ENCODE assay signal across 20 cellular contexts in the genomic region with DNA sequence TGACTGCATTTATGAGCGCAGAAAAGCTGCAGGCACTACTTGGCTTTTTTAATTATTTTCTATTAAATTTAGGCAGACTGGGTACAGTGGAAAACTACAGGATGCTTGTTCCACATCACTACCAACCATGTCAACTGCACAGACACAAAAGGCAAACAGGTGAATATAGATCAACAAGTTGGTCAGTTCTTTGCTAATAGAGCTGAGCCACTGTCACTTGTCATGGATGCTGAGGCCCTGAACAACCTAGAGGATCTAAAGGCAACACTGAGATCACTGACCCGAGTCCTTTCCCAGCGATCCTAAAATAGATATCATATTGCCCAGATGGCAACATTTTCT. TPM values are rescaled to one million over a fixed set of nuclear protein-coding genes. Genes with fewer than 3 reads are reported as not detected.
A peak's percentile ranks its signal among the peaks of the same experiment; 100 is the strongest.
DNase-seq lines count a peak whose midpoint lies in the region; ATAC-seq and TF ChIP-seq lines count a peak whose summit lies in the region.
"Had no signal": no experiment of that assay in that cellular context is flagged by ENCODE, and none has a peak within 500 bp of the region (broad histone marks: within the 10 kb centered on the region; RNA-seq: fewer than 3 reads in every experiment).

No MANE protein-coding gene starts in this region.

- no peaks in the 10 kb centered on the region for H3K9me2 ChIP-seq in PC-9 (ENCODE audit: insufficient read depth)
- no peaks in the 10 kb centered on the region for H3K9me2 ChIP-seq in hepatocyte (replicated peaks; ENCODE audit: insufficient read depth)

- H3K4me1 ChIP-seq in Caco-2, result peaks cover 58% of the 10 kb centered on the region
- H3K4me1 ChIP-seq in PC-9 (replicated peaks; ENCODE audit: insufficient read depth), result peaks cover 37% of the 10 kb centered on the region
- peaks cover 37% of the 10 kb centered on the region for H3K4me1 ChIP-seq in hepatocyte (ENCODE audit: insufficient read depth)
- peaks cover 30% of the 10 kb centered on the region for H3K4me1 ChIP-seq in psoas muscle
- peaks cover 11% of the 10 kb centered on the region for H3K4me1 ChIP-seq in body of pancreas

- H3K27me3 Mint-ChIP-seq in Caco-2 (ENCODE audit: insufficient read depth, unreplicated experiment), result no peaks in the 10 kb centered on the region
- H3K27me3 Mint-ChIP-seq: activated CD4-positive, alpha-beta memory T cell treated with anti-CD3 and anti-CD28 coated beads for 36 hours; activated naive CD4-positive, alpha-beta T cell treated with anti-CD3 and anti-CD28 coated beads, Interleukin-2, amount 50 U/mL, for 24 hours had no signal

- DNase-seq in Caco-2 (no peak), PC-9 (no peak), hepatocyte (ENCODE audit: low spot score) (no peak), psoas muscle (no peak), RKO (ENCODE audit: low spot score) (no peak), body of pancreas (no peak)
- DNase-seq: activated CD4-positive, alpha-beta memory T cell treated with anti-CD3 and anti-CD28 coated beads for 36 hours; activated T-cell treated with anti-CD3 and anti-CD28 coated beads, Interleukin-2, amount 50 U/mL, for 1 hour; cortex of kidney; NCI-H1048; NCI-H524; SHP77 treated with DMSO at 0.1 percent for 48 hours; stimulated activated CD4-positive, alpha-beta T cell treated with anti-CD3 and anti-CD28 coated beads, Interleukin-12 subunit alpha, Interleukin-12 subunit beta, amount 100 ng/mL, for 4 hours had no signal

- H2AFZ ChIP-seq in PC-9 (no peak overlapping the region), hepatocyte (no peak overlapping the region)

- intact Hi-C loops in Caco-2 (cut with micrococcal nuclease; ENCODE audit: unreplicated experiment), result loop anchor here (1.0 to 10.0 kb wide), 3 partner anchors 7 to 288 kb away; partner anchors contain the start of genes EIF6 and SPAG4
- intact Hi-C loops in PC-9 (cut with micrococcal nuclease; ENCODE audit: unreplicated experiment), result loop anchor here (2.0 kb wide), 1 partner anchor 22 kb away; no protein-coding TSS in a partner anchor
- intact Hi-C loops in psoas muscle (cut with DNase I), result loop anchor here in 1 of 2 donors (5.0 kb wide), 1 partner anchor 41 kb away; no protein-coding TSS in a partner anchor
- intact Hi-C loops in body of pancreas (cut with DNase I), result no loop called here

- peak overlapping the region; percentile 14 for H3K4me3 Mint-ChIP-seq in Caco-2 (ENCODE audit: unreplicated experiment)
- H3K4me3 Mint-ChIP-seq: activated CD4-positive, alpha-beta memory T cell treated with anti-CD3 and anti-CD28 coated beads for 36 hours; activated naive CD4-positive, alpha-beta T cell treated with anti-CD3 and anti-CD28 coated beads, Interleukin-2, amount 50 U/mL, for 24 hours; WTC11 had no signal

- H3K79me2 ChIP-seq in PC-9 (ENCODE audit: low read depth) (no peaks in the 10 kb centered on the region), hepatocyte (no peaks in the 10 kb centered on the region)

- H3F3A ChIP-seq in PC-9 (ENCODE audit: insufficient read depth, low read depth), result peaks cover 32% of the 10 kb centered on the region

- H3K27me3 ChIP-seq in Caco-2 (replicated peaks; ENCODE audit: control insufficient read depth, insufficient read depth, low read length), result no peaks in the 10 kb centered on the region
- no peaks in the 10 kb centered on the region for H3K27me3 ChIP-seq in PC-9 (ENCODE audit: insufficient read depth, low read depth)
- no peaks in the 10 kb centered on the region for H3K27me3 ChIP-seq in hepatocyte
- no peaks in the 10 kb centered on the region for H3K27me3 ChIP-seq in psoas muscle (ENCODE audit: insufficient read depth in 3 of 3, low read length in 2 of 3)
- no peaks in the 10 kb centered on the region for H3K27me3 ChIP-seq in body of pancreas

- H4K20me1 ChIP-seq in PC-9 (ENCODE audit: insufficient read depth) (no peaks in the 10 kb centered on the region), hepatocyte (ENCODE audit: insufficient read depth, poor library complexity, severe bottlenecking) (no peaks in the 10 kb centered on the region)

- TF ChIP-seq CTCF in Caco-2 (IDR thresholded peaks at IDR 0.05; ENCODE audit: insufficient read depth in 1 of 2, low read depth in 1 of 2, low read length in 1 of 2, severe bottlenecking in 1 of 2, unreplicated experiment in 1 of 2), result no peak
- TF ChIP-seq CTCF in PC-9 (conservative IDR thresholded peaks at IDR 0.05), result no peak
- no peak for TF ChIP-seq CTCF in hepatocyte (IDR thresholded peaks at IDR 0.05; ENCODE audit: poor library complexity)
- TF ChIP-seq CTCF in psoas muscle (IDR thresholded peaks at IDR 0.05), result no peak
- no peak for TF ChIP-seq CTCF in body of pancreas (IDR thresholded peaks at IDR 0.05)

- H3K9me3 Mint-ChIP-seq in Caco-2 (ENCODE audit: unreplicated experiment), result no peaks in the 10 kb centered on the region
- H3K9me3 Mint-ChIP-seq: activated CD4-positive, alpha-beta memory T cell treated with anti-CD3 and anti-CD28 coated beads for 36 hours; activated naive CD4-positive, alpha-beta T cell treated with anti-CD3 and anti-CD28 coated beads, Interleukin-2, amount 50 U/mL, for 24 hours; neural crest cell; WTC11 had no signal

- H3K36me3 Mint-ChIP-seq in Caco-2 (ENCODE audit: insufficient read depth, unreplicated experiment), result no peaks in the 10 kb centered on the region
- H3K36me3 Mint-ChIP-seq: activated CD4-positive, alpha-beta memory T cell treated with anti-CD3 and anti-CD28 coated beads for 36 hours; WTC11 had no signal

- peak overlapping the region; percentile 16 for H3K4me2 ChIP-seq in PC-9
- H3K4me2 ChIP-seq in hepatocyte, result peak overlapping the region; percentile 27

- WGBS in hepatocyte (ENCODE audit: low lambda C conversion rate, missing lambda C conversion rate), result 61% methylated on average over 3 of the region's 3 CpGs
- WGBS in psoas muscle, 3 donors, result 68 to 83% (median 72%) methylated on average over 3 of the region's 3 CpGs
- 87 to 91% methylated on average over 3 of the region's 3 CpGs for WGBS in body of pancreas, 2 donors

- ATAC-seq in psoas muscle, result peak in 2 of 4 donors; percentile 14 to 28
- ATAC-seq in HG02623 (IDR thresholded peaks at IDR 0.05; ENCODE audit: unreplicated experiment), result no peak
- no peak for ATAC-seq in body of pancreas
- ATAC-seq: WTC11 had no signal

- BruUV-seq in Caco-2 (replicated peaks; lab: Mats Ljungman, UMichigan), result TSS peak; percentile 36
- BruUV-seq in PC-9 (replicated peaks; lab: Mats Ljungman, UMichigan), result no TSS peak

- POLR2A ChIA-PET in Caco-2 (lab: Charles Lee) (interaction anchor here (0.6 to 1.1 kb wide), 6 partner anchors 24 to 416 kb away, joined by 3 to 6 read pairs (median 4); partner anchors contain the start of genes EIF6, MMP24OS, RBM39 and UQCC1), PC-9 (lab: Charles Lee; ENCODE audit: unreplicated experiment) (no interaction called here)

- no peaks in the 10 kb centered on the region for H3K36me3 ChIP-seq in Caco-2 (ENCODE audit: control insufficient read depth, insufficient read depth, low read length)
- no peaks in the 10 kb centered on the region for H3K36me3 ChIP-seq in PC-9 (ENCODE audit: low read depth)
- H3K36me3 ChIP-seq in hepatocyte (replicated peaks; ENCODE audit: insufficient read depth, low read depth), result no peaks in the 10 kb centered on the region
- no peaks in the 10 kb centered on the region for H3K36me3 ChIP-seq in psoas muscle (ENCODE audit: insufficient read depth in 1 of 2, low read depth in 1 of 2)
- H3K36me3 ChIP-seq in body of pancreas (replicated peaks in 1 of 2; ENCODE audit: insufficient read depth in 1 of 2, low read depth in 2 of 2), result no peaks in the 10 kb centered on the region

- no peak for TF ChIP-seq POLR2A in body of pancreas (IDR thresholded peaks at IDR 0.05)

- H3K4me3 ChIP-seq in Caco-2 (ENCODE audit: low read depth, low read length), result no peak overlapping the region
- H3K4me3 ChIP-seq in PC-9, result no peak overlapping the region
- H3K4me3 ChIP-seq in hepatocyte, result no peak overlapping the region
- H3K4me3 ChIP-seq in psoas muscle, result no peak overlapping the region
- no peak overlapping the region for H3K4me3 ChIP-seq in body of pancreas

- H3K4me1 Mint-ChIP-seq in Caco-2 (ENCODE audit: low read depth, unreplicated experiment), result peaks cover 32% of the 10 kb centered on the region

- CTCF ChIA-PET in Caco-2 (lab: Charles Lee) (interaction anchor here (0.7 to 1.6 kb wide), 16 partner anchors 9 to 182 kb away, joined by 3 to 33 read pairs (median 4); partner anchors contain the start of genes CEP250, EDEM2 and EIF6), PC-9 (lab: Charles Lee) (interaction anchor here (0.8 to 1.1 kb wide), 2 partner anchors 10 to 20 kb away, joined by 4 to 5 read pairs; no protein-coding TSS in a partner anchor)

- H3K27ac ChIP-seq in PC-9 (peak overlapping the region; percentile 58), hepatocyte (peak overlapping the region; percentile 95), psoas muscle (peak overlapping the region; percentile 71), body of pancreas (peak overlapping the region in 1 of 4 donors; percentile 1)

- peak overlapping the region; percentile 69 for H3K27ac Mint-ChIP-seq in Caco-2 (ENCODE audit: unreplicated experiment)
- H3K27ac Mint-ChIP-seq: activated naive CD4-positive, alpha-beta T cell treated with anti-CD3 and anti-CD28 coated beads, Interleukin-2, amount 50 U/mL, for 24 hours had no signal

- no peaks in the 10 kb centered on the region for H3K9me3 ChIP-seq in Caco-2
- no peaks in the 10 kb centered on the region for H3K9me3 ChIP-seq in PC-9 (ENCODE audit: insufficient read depth, low read depth)
- H3K9me3 ChIP-seq in hepatocyte (ENCODE audit: low read depth), result no peaks in the 10 kb centered on the region
- no peaks in the 10 kb centered on the region for H3K9me3 ChIP-seq in psoas muscle
- H3K9me3 ChIP-seq in body of pancreas, result no peaks in the 10 kb centered on the region

RNA-seq across cellular contexts. Expression of gene FAM83C, which starts 34.5 kb away (rescaled TPM):
- total RNA-seq in Caco-2 (2022), result 0.09 TPM in 1 of 2 replicates, not detected in the other
- not detected in 2 replicates for total RNA-seq in PC-9 (2021)
- not detected in 2 replicates for total RNA-seq in hepatocyte
- polyA plus RNA-seq in hepatocyte, result 0.10 TPM in 1 of 2 replicates, not detected in the other
- total RNA-seq in psoas muscle, result not detected
- under 1 TPM; 0.04 to 0.07 (median 0.04) TPM for polyA plus RNA-seq in psoas muscle
- total RNA-seq in body of pancreas, result not detected
- total RNA-seq: activated CD4-positive, alpha-beta memory T cell treated with anti-CD3 and anti-CD28 coated beads for 36 hours; mesenteric fat pad; neural crest cell; T-helper 2 cell treated with Interferon-gamma antibody and Interleukin-4, amounts not matched to agents 100 ng/mL and 5 ng/mL, for 36 hours; temporal lobe; WTC11 had no signal

RNA-seq across cellular contexts. Expression of gene EIF6, which starts 42.1 kb away (rescaled TPM):
- total RNA-seq in Caco-2 (2022), result 403 and 420 TPM in 2 replicates
- 255 and 270 TPM in 2 replicates for total RNA-seq in PC-9 (2021)
- 108 and 112 TPM in 2 replicates for total RNA-seq in hepatocyte
- 207 and 230 TPM in 2 replicates for polyA plus RNA-seq in hepatocyte
- 10 to 100 TPM; 44.3 to 65.5 (median 52.6) TPM for total RNA-seq in psoas muscle
- 100 to 1,000 TPM in 1 of 3 donors, 10 to 100 TPM in 2; 63.0 to 169 (median 71.1) TPM for polyA plus RNA-seq in psoas muscle
- total RNA-seq in body of pancreas, result 10 to 100 TPM; 23.3 to 35.6 TPM

RNA-seq across cellular contexts. Expression of gene MMP24OS, which starts 48.8 kb away (rescaled TPM):
- 38.8 and 42.3 TPM in 2 replicates for total RNA-seq in Caco-2 (2022)
- 59.3 and 79.0 TPM in 2 replicates for total RNA-seq in PC-9 (2021)
- total RNA-seq in hepatocyte, result 16.9 and 19.0 TPM in 2 replicates
- polyA plus RNA-seq in hepatocyte, result 58.5 and 60.1 TPM in 2 replicates
- total RNA-seq in psoas muscle, result 10 to 100 TPM; 25.1 to 40.6 (median 27.2) TPM
- polyA plus RNA-seq in psoas muscle, result 10 to 100 TPM; 10.4 to 22.5 (median 19.3) TPM
- 10 to 100 TPM; 20.4 to 27.5 TPM for total RNA-seq in body of pancreas
